Comparison of ENCODE assay signal across 9 cellular contexts in genomic region chr1:181141431-181141910, GRCh38. TPM values are rescaled to one million over a fixed set of nuclear protein-coding genes. Genes with fewer than 3 reads are reported as not detected.
DNase-seq lines count a peak whose midpoint lies in the region; ATAC-seq and TF ChIP-seq lines count a peak whose summit lies in the region.
"Had no signal": no experiment of that assay in that cellular context is flagged by ENCODE, and none has a peak within 500 bp of the region (broad histone marks: within the 10 kb centered on the region; RNA-seq: fewer than 3 reads in every experiment).

No MANE protein-coding gene starts in this region.

- intact Hi-C loops in activated CD4-positive, alpha-beta memory T cell treated with anti-CD3 and anti-CD28 coated beads for 36 hours (cut with micrococcal nuclease), result loop anchor here (1.0 to 10.0 kb wide), 5 partner anchors 8 to 507 kb away; partner anchors contain the start of gene XPR1

- no peaks in the 10 kb centered on the region for H3K9me3 ChIP-seq in fibroblast of lung (ENCODE audit: control insufficient read depth, insufficient read depth, low read depth, low read length)

- no peaks in the 10 kb centered on the region for H3K36me3 Mint-ChIP-seq in activated CD4-positive, alpha-beta memory T cell treated with anti-CD3 and anti-CD28 coated beads for 36 hours

- H4K20me1 ChIP-seq in fibroblast of lung (ENCODE audit: control insufficient read depth, extremely low read depth, insufficient read depth, low read length), result no peaks in the 10 kb centered on the region

- H2AFZ ChIP-seq in fibroblast of lung (ENCODE audit: low read length), result peak overlapping the region; percentile 21

- DNase-seq in NCI-H2227 (lab: John Stamatoyannopoulos, UW; ENCODE audit: unreplicated experiment) (peak; percentile 31), NCI-H2227 treated with DMSO at 0.1 percent for 48 hours (lab: John Stamatoyannopoulos, UW) (no peak), fibroblast of lung (ENCODE audit: low read depth in 2 of 2) (peak; percentile 80 to 92), LoVo (ENCODE audit: low spot score) (no peak), GM10248 (ENCODE audit: extremely low spot score) (no peak)
- peak; percentile 90 for DNase-seq in activated CD4-positive, alpha-beta memory T cell treated with anti-CD3 and anti-CD28 coated beads for 36 hours
- DNase-seq in stimulated activated CD4-positive, alpha-beta T cell treated with anti-CD3 and anti-CD28 coated beads, Interleukin-4, amount 100 ng/mL, for 24 hours, result peak; percentile 72

- CTCF ChIA-PET in activated CD4-positive, alpha-beta memory T cell treated with anti-CD3 and anti-CD28 coated beads for 36 hours (lab: Charles Lee), result interaction anchor here (0.6 to 7.6 kb wide), 39 partner anchors 8 to 626 kb away, joined by 3 to 229 read pairs (median 5); partner anchors contain the start of genes MR1 and STX6
- CTCF ChIA-PET in GM10248 (lab: Yijun Ruan, JAX), result interaction anchor here (1.0 to 16.0 kb wide), 46 partner anchors 8 to 626 kb away, joined by 3 to 300 read pairs (median 9); partner anchors contain the start of genes IER5, MR1 and STX6

- no peaks in the 10 kb centered on the region for H3K27me3 ChIP-seq in fibroblast of lung (ENCODE audit: control insufficient read depth, insufficient read depth, low read length)

- H3K4me2 ChIP-seq in fibroblast of lung (ENCODE audit: extremely low read depth, insufficient read depth, low read length), result peak overlapping the region; percentile 57

- ATAC-seq in HG02840 (IDR thresholded peaks at IDR 0.05; ENCODE audit: low FRiP score, unreplicated experiment), result no peak

- TF ChIP-seq CTCF in fibroblast of lung (conservative IDR thresholded peaks at IDR 0.05 in 1 of 2, IDR thresholded peaks at IDR 0.05 in 1 of 2; ENCODE audit: low read depth in 1 of 2, low read length in 2 of 2), result no peak
- TF ChIP-seq CTCF in GM10248 (IDR thresholded peaks at IDR 0.05; ENCODE audit: control extremely low read depth, extremely low read depth, low read depth, missing control alignments), result no peak

- H3K36me3 ChIP-seq in fibroblast of lung (ENCODE audit: control insufficient read depth, insufficient read depth, low read length), result no peaks in the 10 kb centered on the region

- peaks cover 3% of the 10 kb centered on the region for H3K27me3 Mint-ChIP-seq in activated CD4-positive, alpha-beta memory T cell treated with anti-CD3 and anti-CD28 coated beads for 36 hours

- no peak overlapping the region for H3K4me3 ChIP-seq in fibroblast of lung (replicated peaks in 1 of 4; ENCODE audit: control extremely low read depth in 1 of 4, insufficient read depth in 1 of 4, low read depth in 3 of 4, low read length in 4 of 4)

- peaks cover 46% of the 10 kb centered on the region for H3K4me1 Mint-ChIP-seq in activated CD4-positive, alpha-beta memory T cell treated with anti-CD3 and anti-CD28 coated beads for 36 hours (ENCODE audit: low read depth)

- peak overlapping the region; percentile 24 for H3K4me3 Mint-ChIP-seq in activated CD4-positive, alpha-beta memory T cell treated with anti-CD3 and anti-CD28 coated beads for 36 hours

- H3K27ac Mint-ChIP-seq in activated CD4-positive, alpha-beta memory T cell treated with anti-CD3 and anti-CD28 coated beads for 36 hours, result peak overlapping the region; percentile 67

- POLR2A ChIA-PET in activated CD4-positive, alpha-beta memory T cell treated with anti-CD3 and anti-CD28 coated beads for 36 hours (lab: Charles Lee), result interaction anchor here (0.7 to 4.7 kb wide), 10 partner anchors 10 to 122 kb away, joined by 3 to 91 read pairs (median 6); partner anchors contain the start of gene IER5
- POLR2A ChIA-PET in GM10248 (lab: Yijun Ruan, JAX), result interaction anchor here (0.5 to 5.9 kb wide), 4 partner anchors 45 to 53 kb away, joined by 3 to 38 read pairs (median 7); partner anchors contain the start of gene IER5

- H3K9ac ChIP-seq in fibroblast of lung (ENCODE audit: insufficient read depth, low read length), result no peak overlapping the region

- no peaks in the 10 kb centered on the region for H3K9me3 Mint-ChIP-seq in activated CD4-positive, alpha-beta memory T cell treated with anti-CD3 and anti-CD28 coated beads for 36 hours

- H3K27ac ChIP-seq in fibroblast of lung (ENCODE audit: insufficient read depth, low read length), result peak overlapping the region; percentile 93
- H3K27ac ChIP-seq: C4-2B had no signal

- H3K4me1 ChIP-seq in fibroblast of lung (ENCODE audit: control insufficient read depth, extremely low read depth, insufficient read depth, low read length), result peaks cover 27% of the 10 kb centered on the region

- H3K79me2 ChIP-seq in fibroblast of lung (ENCODE audit: control insufficient read depth, insufficient read depth, low read length), result no peaks in the 10 kb centered on the region

RNA-seq across cellular contexts. Expression of gene IER5, which starts 53.0 kb away (rescaled TPM):
- total RNA-seq in activated CD4-positive, alpha-beta memory T cell treated with anti-CD3 and anti-CD28 coated beads for 36 hours, result 10 to 100 TPM; 27.9 to 28.9 TPM
- 31.1 and 42.8 TPM in 2 replicates for total RNA-seq in fibroblast of lung
- polyA plus RNA-seq in fibroblast of lung, result 19.1 and 24.2 TPM in 2 replicates
- 26.0 and 33.9 TPM in 2 replicates for polyA plus RNA-seq in fibroblast of lung (2012)
- 8.7 and 13.4 TPM in 2 replicates for polyA minus RNA-seq in fibroblast of lung (ENCODE audit: low replicate concordance)

Comparison
In these comparisons a context has a peak if more than half of its experiments do, and no peak if none do; other contexts are left out.
1. DNase-seq: peak in NCI-H2227 (single experiment), activated CD4-positive, alpha-beta memory T cell treated with anti-CD3 and anti-CD28 coated beads for 36 hours (single experiment), fibroblast of lung (2 of 2) and stimulated activated CD4-positive, alpha-beta T cell treated with anti-CD3 and anti-CD28 coated beads, Interleukin-4, amount 100 ng/mL, for 24 hours (single experiment); none in NCI-H2227 treated with DMSO at 0.1 percent for 48 hours (single experiment), LoVo (single experiment) and GM10248 (single experiment).